ENCODE assay signal across 8 cellular contexts in genomic region chr9:130128251-130128650, GRCh38. TPM values are rescaled to one million over a fixed set of nuclear protein-coding genes. Genes with fewer than 3 reads are reported as not detected.
DNase-seq lines count a peak whose midpoint lies in the region; ATAC-seq and TF ChIP-seq lines count a peak whose summit lies in the region.

No MANE protein-coding gene starts in this region.

- H3K36me3 ChIP-seq in ascending aorta (peaks cover 49 to 62% of the 10 kb centered on the region in 2 donors), thymus (ENCODE audit: control insufficient read depth, insufficient read depth) (peaks cover 23% of the 10 kb centered on the region)

- peak; percentile 39 for DNase-seq in G401 (ENCODE audit: low spot score)
- peak; percentile 49 to 86 (median 75) for DNase-seq in T-cell
- no peak for DNase-seq in ascending aorta (ENCODE audit: low spot score in 2 of 2)
- peak; percentile 34 to 90 (median 80) for DNase-seq in naive thymus-derived CD8-positive, alpha-beta T cell
- DNase-seq in NCI-H1092 treated with DMSO at 0.1 percent for 48 hours (lab: John Stamatoyannopoulos, UW): no peak

- H3K4me3 ChIP-seq in ascending aorta (no peak overlapping the region), thymus (ENCODE audit: low read length) (no peak overlapping the region)

- H3K27me3 ChIP-seq in ascending aorta (no peaks in the 10 kb centered on the region), thymus (ENCODE audit: control insufficient read depth, insufficient read depth) (no peaks in the 10 kb centered on the region)

- H3K27me3 Mint-ChIP-seq in T-cell: no peaks in the 10 kb centered on the region
- no peaks in the 10 kb centered on the region for H3K27me3 Mint-ChIP-seq in naive thymus-derived CD8-positive, alpha-beta T cell

- WGBS in thymus: 8% methylated on average over 6 of the region's 6 CpGs

- H3K36me3 Mint-ChIP-seq in T-cell: peaks cover 16% of the 10 kb centered on the region
- H3K36me3 Mint-ChIP-seq in naive thymus-derived CD8-positive, alpha-beta T cell: peaks cover 0 to 24% (median 2%) of the 10 kb centered on the region in 3 donors

- H3K27ac ChIP-seq in ascending aorta (peak overlapping the region; percentile 38 to 45), thymus (ENCODE audit: low read depth) (peak overlapping the region; percentile 92)

- no peaks in the 10 kb centered on the region for H3K9me3 Mint-ChIP-seq in T-cell
- H3K9me3 Mint-ChIP-seq in naive thymus-derived CD8-positive, alpha-beta T cell: no peaks in the 10 kb centered on the region

- peak overlapping the region; percentile 92 to 98 for H3K27ac Mint-ChIP-seq in T-cell
- peak overlapping the region; percentile 90 to 98 (median 96) for H3K27ac Mint-ChIP-seq in naive thymus-derived CD8-positive, alpha-beta T cell

- POLR2A ChIA-PET in T-cell (lab: Charles Lee): interaction anchor here in 1 of 2 donors (0.5 to 1.0 kb wide), 6 partner anchors 17 to 1580 kb away, joined by 3 to 4 read pairs (median 3); no protein-coding TSS in a partner anchor
- POLR2A ChIA-PET in naive thymus-derived CD8-positive, alpha-beta T cell (lab: Charles Lee): interaction anchor here (0.7 to 1.8 kb wide), 3 partner anchors 14 to 83 kb away, joined by 3 to 6 read pairs (median 4); partner anchors contain the start of gene GPR107

- H3K4me1 ChIP-seq in ascending aorta: no peaks in the 10 kb centered on the region
- H3K4me1 ChIP-seq in thymus (ENCODE audit: control insufficient read depth, insufficient read depth, low read length): peaks cover 17% of the 10 kb centered on the region

- H3K4me1 Mint-ChIP-seq in T-cell: peaks cover 56 to 62% (median 59%) of the 10 kb centered on the region in 3 donors
- peaks cover 39 to 64% (median 56%) of the 10 kb centered on the region in 4 donors for H3K4me1 Mint-ChIP-seq in naive thymus-derived CD8-positive, alpha-beta T cell

- ATAC-seq in HG02852 (IDR thresholded peaks at IDR 0.05; ENCODE audit: unreplicated experiment): peak; percentile 44
- peak; percentile 94 to 99 (median 98) for ATAC-seq in T-cell (replicated peaks in 1 of 4)
- peak; percentile 97 to 99 for ATAC-seq in naive thymus-derived CD8-positive, alpha-beta T cell
- ATAC-seq in HG02571 (IDR thresholded peaks at IDR 0.05; ENCODE audit: unreplicated experiment): no peak

- intact Hi-C loops in ascending aorta (cut with DNase I): no loop called here

- H3K4me3 Mint-ChIP-seq in T-cell: peak overlapping the region; percentile 64 to 88 (median 78)
- H3K4me3 Mint-ChIP-seq in naive thymus-derived CD8-positive, alpha-beta T cell: peak overlapping the region; percentile 71 to 95 (median 87)

- in situ Hi-C loops in G401 (cut with HindIII; ENCODE audit: low sequenced_read_pairs): loop anchor here (10.0 kb wide), 1 partner anchor 117 kb away; no protein-coding TSS in a partner anchor

- H3K9me3 ChIP-seq in ascending aorta (no peaks in the 10 kb centered on the region), thymus (ENCODE audit: control insufficient read depth) (no peaks in the 10 kb centered on the region)

- TF ChIP-seq CTCF in ascending aorta (IDR thresholded peaks at IDR 0.05): no peak

- CTCF ChIA-PET in T-cell (lab: Charles Lee): interaction anchor here in 1 of 2 donors (0.6 to 2.8 kb wide), 5 partner anchors 21 to 555 kb away, joined by 3 to 13 read pairs (median 4); partner anchors contain the start of gene NTMT1

RNA-seq across cellular contexts. Expression of gene NCS1, which starts 44.0 kb away (rescaled TPM):
- 36.4 and 44.9 TPM in 2 replicates for total RNA-seq in G401 (2014; rRNA removed; shearing (Covaris generic))
- total RNA-seq in T-cell (under 1 TPM in 4 of 5 donors, not detected in 1; 0.20 to 0.82 (median 0.46) TPM), ascending aorta (34.7 TPM)
- not detected for total RNA-seq in naive thymus-derived CD8-positive, alpha-beta T cell
- under 1 TPM in 1 of 3 donors, not detected in 2; 0.30 TPM for polyA plus RNA-seq in naive thymus-derived CD8-positive, alpha-beta T cell
- 6.9 TPM for polyA plus RNA-seq in thymus

Comparison
In these comparisons a context has a peak if more than half of its experiments do, and no peak if none do; other contexts are left out.
1. DNase-seq: peak in G401 (single experiment), T-cell (34 of 34) and naive thymus-derived CD8-positive, alpha-beta T cell (10 of 10); none in ascending aorta (0 of 2) and NCI-H1092 treated with DMSO at 0.1 percent for 48 hours (single experiment).
2. RNA of gene NCS1, which starts 44.0 kb away (total RNA-seq): 36.4 to 44.9 TPM in G401 and 34.7 TPM in ascending aorta (single experiment); 0.20 to 0.82 TPM in T-cell and not detected in naive thymus-derived CD8-positive, alpha-beta T cell; every median in the first group is over 10 times any median in the second.